Comparison of ENCODE assay signal across 1 cellular context in the genomic region with DNA sequence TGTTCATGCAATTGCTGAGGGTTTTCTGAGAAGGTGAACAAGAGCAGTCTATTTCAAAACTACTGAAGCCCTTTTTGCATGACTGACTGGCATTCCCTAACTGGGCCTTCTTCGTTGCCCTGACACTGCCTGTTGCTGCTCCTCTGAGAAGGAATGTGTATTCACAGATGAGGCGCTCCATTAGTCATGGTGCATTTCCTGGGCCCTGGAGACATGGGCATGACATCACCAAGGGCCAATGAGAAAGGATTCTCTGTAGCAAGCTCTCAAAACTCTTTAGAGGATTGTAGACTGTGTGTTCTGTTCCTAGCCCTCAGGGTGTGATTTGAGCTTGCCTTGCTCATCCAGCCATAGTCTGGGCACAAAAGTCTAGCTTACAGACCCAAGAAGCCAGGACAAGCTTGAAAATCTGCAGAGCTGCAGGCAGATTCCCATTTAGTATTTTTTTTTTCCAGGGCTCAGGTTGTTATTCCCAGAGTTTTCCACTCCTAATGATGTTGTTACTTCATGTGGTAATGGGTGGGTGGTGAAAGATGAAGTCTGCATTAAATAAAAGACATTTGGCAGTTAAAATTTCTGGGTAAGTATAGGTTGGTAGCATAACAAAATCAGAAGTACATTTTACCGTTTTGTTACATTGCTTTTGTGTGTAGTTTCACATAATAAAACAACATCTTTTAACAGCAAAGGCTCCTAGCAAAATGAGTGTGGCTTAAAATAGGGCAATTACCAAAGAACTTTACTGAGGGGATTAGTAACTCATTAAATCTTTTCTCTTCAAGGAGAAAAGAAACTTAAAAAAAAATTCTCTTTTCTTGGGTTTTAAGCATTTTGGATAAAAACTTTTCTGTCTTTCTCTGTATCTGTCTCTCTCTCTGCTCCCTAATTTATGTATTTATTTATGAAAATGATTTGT.
TF ChIP-seq lines count a peak whose summit lies in the region.

No MANE protein-coding gene starts in this region.

TF ChIP-seq in GM12878, 131 proteins besides CTCF, POLR2A, EP300 and RAD21 (continued from another document):
- TF ChIP-seq CUX1 (IDR thresholded peaks at IDR 0.05; ENCODE audit: insufficient replicate concordance, low read depth, low read length) = no peak
- TF ChIP-seq ASH2L (IDR thresholded peaks at IDR 0.05; ENCODE audit: borderline replicate concordance, low read depth) = no peak
- TF ChIP-seq CHD4 (IDR thresholded peaks at IDR 0.05) = no peak
